Comparison of ENCODE assay signal across 10 cellular contexts in genomic region chr16:85524630-85525463, GRCh38.
DNase-seq lines count a peak whose midpoint lies in the region; ATAC-seq, FAIRE-seq and TF ChIP-seq lines count a peak whose summit lies in the region.
"Had no signal": no experiment of that assay in that cellular context is flagged by ENCODE, and none has a peak within 500 bp of the region (broad histone marks: within the 10 kb centered on the region; RNA-seq: fewer than 3 reads in every experiment).

No MANE protein-coding gene starts in this region.

- TF ChIP-seq POLR2A in K562 (conservative IDR thresholded peaks at IDR 0.05) = no peak

- H4K91ac ChIP-seq in mesenchymal stem cell (ENCODE audit: low read length) = no peak overlapping the region

- no TSS peak for BruUV-seq in K562 (replicated peaks; lab: Mats Ljungman, UMichigan)

- H3K23ac ChIP-seq in mesenchymal stem cell (ENCODE audit: low read length in 2 of 2) = no peak overlapping the region

- H3K27me3 Mint-ChIP-seq in CD14-positive monocyte (ENCODE audit: low read depth in 3 of 3) = peaks cover 5 to 10% (median 9%) of the 10 kb centered on the region in 3 donors
- H3K27me3 Mint-ChIP-seq: activated naive CD8-positive, alpha-beta T cell; stimulated activated naive CD8-positive, alpha-beta T cell treated with anti-CD3 and anti-CD28 coated beads, Interleukin-15, Interleukin-2, amounts not matched to agents 100 ng/mL and 50 ng/mL, for 24 hours had no signal

- peaks cover 36% of the 10 kb centered on the region for H3K79me2 ChIP-seq in K562 (ENCODE audit: control insufficient read depth, insufficient read depth, low read length)

- H3K27ac ChIP-seq in K562 (ENCODE audit: extremely low read depth, low read depth, low read length) (no peak overlapping the region), mesenchymal stem cell (ENCODE audit: low read length, poor library complexity, severe bottlenecking) (peak overlapping the region; percentile 36)

- in situ Hi-C loops in K562 (cut with MboI) = no loop called here

- H3K27me3 ChIP-seq in K562 (ENCODE audit: control insufficient read depth in 2 of 2, insufficient read depth in 2 of 2, low read length in 2 of 2) = no peaks in the 10 kb centered on the region
- no peaks in the 10 kb centered on the region for H3K27me3 ChIP-seq in mesenchymal stem cell (ENCODE audit: control insufficient read depth in 1 of 2, insufficient read depth in 1 of 2, low read length in 2 of 2)

- WGBS in K562 (ENCODE audit: insufficient coverage, low coverage, missing lambda C conversion rate) = 92% methylated on average over 27 of the region's 30 CpGs
- WGBS in mesenchymal stem cell = 89% methylated on average over 30 of the region's 30 CpGs

- H3K4ac ChIP-seq in mesenchymal stem cell (ENCODE audit: low read depth in 1 of 2, low read length in 2 of 2) = no peak overlapping the region

- no peak overlapping the region for H2BK15ac ChIP-seq in mesenchymal stem cell (ENCODE audit: low read depth, poor library complexity, severe bottlenecking)

- H2AK5ac ChIP-seq in mesenchymal stem cell (ENCODE audit: low read length, severe bottlenecking) = peak overlapping the region; percentile 24

- H3K18ac ChIP-seq in mesenchymal stem cell (ENCODE audit: low read depth in 1 of 2, low read length in 2 of 2) = peak overlapping the region; percentile 6 to 41

- H3K4me3 Mint-ChIP-seq in CD14-positive monocyte = peak overlapping the region; percentile 42 to 63
- H3K4me3 Mint-ChIP-seq: activated naive CD8-positive, alpha-beta T cell; stimulated activated naive CD8-positive, alpha-beta T cell treated with anti-CD3 and anti-CD28 coated beads, Interleukin-15, Interleukin-2, amounts not matched to agents 100 ng/mL and 50 ng/mL, for 24 hours had no signal

- no peaks in the 10 kb centered on the region for H3K9me3 ChIP-seq in K562 (replicated peaks; ENCODE audit: control insufficient read depth, insufficient read depth, low read depth, low read length)
- H3K9me3 ChIP-seq in mesenchymal stem cell (ENCODE audit: control insufficient read depth, low read length) = no peaks in the 10 kb centered on the region

- H3K4me1 ChIP-seq in K562 (replicated peaks in 1 of 2; ENCODE audit: control insufficient read depth in 2 of 2, insufficient read depth in 2 of 2, low read length in 2 of 2) = peaks cover 50 to 90% of the 10 kb centered on the region in 2 experiments
- H3K4me1 ChIP-seq in mesenchymal stem cell (ENCODE audit: control insufficient read depth, insufficient read depth, low read depth, low read length) = peaks cover 45% of the 10 kb centered on the region

- peak overlapping the region; percentile 11 to 85 (median 79) for H3K27ac Mint-ChIP-seq in CD14-positive monocyte
- H3K27ac Mint-ChIP-seq: activated naive CD8-positive, alpha-beta T cell; stimulated activated naive CD8-positive, alpha-beta T cell treated with anti-CD3 and anti-CD28 coated beads, Interleukin-15, Interleukin-2, amounts not matched to agents 100 ng/mL and 50 ng/mL, for 24 hours had no signal

- H3K4me2 ChIP-seq in K562 (ENCODE audit: insufficient read depth, low read length) (no peak overlapping the region), mesenchymal stem cell (ENCODE audit: low read length, poor library complexity, severe bottlenecking) (peak overlapping the region; percentile 33)

- TF ChIP-seq CTCF in CD14-positive monocyte (IDR thresholded peaks at IDR 0.05) (no peak), K562 (IDR thresholded peaks at IDR 0.05 in 2 of 3, conservative IDR thresholded peaks at IDR 0.05 in 1 of 3; ENCODE audit: insufficient read depth in 2 of 3, low read depth in 1 of 3, low read length in 3 of 3) (no peak)

- no peak for TF ChIP-seq RAD21 in K562 (CRISPR knock-in tag; conservative IDR thresholded peaks at IDR 0.05 in 1 of 2, IDR thresholded peaks at IDR 0.05 in 1 of 2)

- peak overlapping the region; percentile 20 for H2BK120ac ChIP-seq in mesenchymal stem cell (ENCODE audit: low read depth, low read length)

- 0 out of 2 replicates have a peak, but pooled peaks cover 7% of the 10 kb centered on the region for H4K20me1 ChIP-seq in K562 (replicated peaks; ENCODE audit: control insufficient read depth, insufficient read depth, low read length)

- peaks cover 6% of the 10 kb centered on the region for H3K79me1 ChIP-seq in mesenchymal stem cell (replicated peaks; ENCODE audit: low read length, poor library complexity, severe bottlenecking)

- H2AFZ ChIP-seq in K562 (ENCODE audit: low read depth, low read length) (no peak overlapping the region), mesenchymal stem cell (ENCODE audit: low read depth, low read length) (no peak overlapping the region)

- H3K4me3 ChIP-seq in K562 = no peak overlapping the region
- no peak overlapping the region for H3K4me3 ChIP-seq in mesenchymal stem cell (ENCODE audit: insufficient read depth in 1 of 2, low read depth in 1 of 2, low read length in 2 of 2)

- no peak overlapping the region for H2BK5ac ChIP-seq in mesenchymal stem cell (ENCODE audit: low read depth, low read length, poor library complexity, severe bottlenecking)

- H3K9ac ChIP-seq in K562 (ENCODE audit: insufficient read depth in 1 of 2, low read depth in 2 of 2, low read length in 2 of 2) (peak overlapping the region in 1 of 2 experiments; percentile 90; a peak in 2 of 4 replicates), mesenchymal stem cell (ENCODE audit: low read length) (no peak overlapping the region)

- H3K9me1 ChIP-seq in K562 (ENCODE audit: control insufficient read depth, insufficient read depth, low read length) = peaks cover 6% of the 10 kb centered on the region

- H3K14ac ChIP-seq in mesenchymal stem cell (ENCODE audit: low read length in 2 of 2) = no peak overlapping the region

- peaks cover 0 to 2% (median 0%) of the 10 kb centered on the region in 7 donors for H3K9me3 Mint-ChIP-seq in CD14-positive monocyte
- H3K9me3 Mint-ChIP-seq: stimulated activated naive CD8-positive, alpha-beta T cell treated with anti-CD3 and anti-CD28 coated beads, Interleukin-15, Interleukin-2, amounts not matched to agents 100 ng/mL and 50 ng/mL, for 24 hours had no signal

- POLR2A ChIA-PET in K562 (lab: Yijun Ruan, JAX) = interaction anchor here (0.6 to 7.8 kb wide), 5 partner anchors 11 to 94 kb away, joined by 3 to 72 read pairs (median 3); no protein-coding TSS in a partner anchor

- ATAC-seq in K562 = no peak
- no peak for ATAC-seq in GM21515 (IDR thresholded peaks at IDR 0.05; ENCODE audit: unreplicated experiment)
- ATAC-seq in HG02840 (IDR thresholded peaks at IDR 0.05; ENCODE audit: low FRiP score, unreplicated experiment) = no peak

- intact Hi-C loops in CD14-positive monocyte (cut with micrococcal nuclease) = loop anchor here in 1 of 2 donors (2.0 to 5.0 kb wide), 2 partner anchors 30 to 42 kb away; no protein-coding TSS in a partner anchor
- intact Hi-C loops in K562 (cut with micrococcal nuclease) = no loop called here

- no peak for TF ChIP-seq EP300 in K562 (IDR thresholded peaks at IDR 0.05; ENCODE audit: low read length)

- no peak for FAIRE-seq in K562 (lab: Jason Lieb, UNC)

- CTCF ChIA-PET in K562 (lab: Yijun Ruan, JAX; ENCODE audit: low intra/inter-chr PET ratio) = no interaction called here

- H4K8ac ChIP-seq in mesenchymal stem cell (ENCODE audit: low read length) = peak overlapping the region; percentile 30

- peaks cover 32% of the 10 kb centered on the region for H3K4me1 Mint-ChIP-seq in CD14-positive monocyte

- H3K36me3 Mint-ChIP-seq in CD14-positive monocyte = no peaks in the 10 kb centered on the region
- H3K36me3 Mint-ChIP-seq: activated naive CD8-positive, alpha-beta T cell had no signal

- H2BK12ac ChIP-seq in mesenchymal stem cell (ENCODE audit: low read length in 2 of 2) = no peak overlapping the region

- H3K36me3 ChIP-seq in K562 (ENCODE audit: control insufficient read depth, insufficient read depth, low read length) (no peaks in the 10 kb centered on the region; the same call in 2 of the 3 replicates), mesenchymal stem cell (ENCODE audit: control insufficient read depth in 1 of 2, insufficient read depth in 2 of 2, low read depth in 1 of 2, low read length in 2 of 2) (no peaks in the 10 kb centered on the region)

- DNase-seq in CD14-positive monocyte (ENCODE audit: low spot score) (peak; percentile 92), NCI-H1092 treated with DMSO at 0.1 percent for 48 hours (lab: John Stamatoyannopoulos, UW) (peak; percentile 48), K562 (ENCODE audit: extremely low read depth in 1 of 4, low spot score in 3 of 4) (no peak), mesenchymal stem cell (peak; percentile 47), DMS114 treated with DMSO at 0.1 percent for 48 hours (lab: John Stamatoyannopoulos, UW; ENCODE audit: unreplicated experiment) (no peak), SK-N-DZ (ENCODE audit: low spot score) (no peak)

TF ChIP-seq in K562, 482 proteins besides CTCF, POLR2A, EP300 and RAD21 (continues in another document):
- TF ChIP-seq CHD2 (IDR thresholded peaks at IDR 0.05; ENCODE audit: low read depth, low read length) (no peak), ATF3 (IDR thresholded peaks at IDR 0.05) (peak; percentile 48), ATF3 (CRISPR knock-in tag; conservative IDR thresholded peaks at IDR 0.05) (no peak), POU5F1 (IDR thresholded peaks at IDR 0.05; ENCODE audit: borderline replicate concordance, low read depth, low read length, partially characterized antibody) (no peak), PTRF (tag; IDR thresholded peaks at IDR 0.05) (no peak), GTF2B (IDR thresholded peaks at IDR 0.05; ENCODE audit: extremely low read depth, insufficient read length) (no peak), CCNT2 (IDR thresholded peaks at IDR 0.05; ENCODE audit: borderline replicate concordance, extremely low read depth, insufficient read length, low read depth, low read length) (no peak), RBM14 (IDR thresholded peaks at IDR 0.05; ENCODE audit: borderline replicate concordance, insufficient read depth, low read depth, low read length) (0 out of 2 replicates have a peak, but pooled peaks have one; percentile 59), NR4A1 (CRISPR knock-in tag; IDR thresholded peaks at IDR 0.05) (no peak), NR4A1 (tag; IDR thresholded peaks at IDR 0.05) (no peak)

Comparison
In these comparisons a context has a peak if more than half of its experiments do, and no peak if none do; other contexts are left out.
1. DNase-seq: peak in CD14-positive monocyte (single experiment), NCI-H1092 treated with DMSO at 0.1 percent for 48 hours (single experiment) and mesenchymal stem cell (single experiment); none in K562 (0 of 4), DMS114 treated with DMSO at 0.1 percent for 48 hours (single experiment) and SK-N-DZ (single experiment).